ENCODE assay signal across 10 cellular contexts in the genomic region with DNA sequence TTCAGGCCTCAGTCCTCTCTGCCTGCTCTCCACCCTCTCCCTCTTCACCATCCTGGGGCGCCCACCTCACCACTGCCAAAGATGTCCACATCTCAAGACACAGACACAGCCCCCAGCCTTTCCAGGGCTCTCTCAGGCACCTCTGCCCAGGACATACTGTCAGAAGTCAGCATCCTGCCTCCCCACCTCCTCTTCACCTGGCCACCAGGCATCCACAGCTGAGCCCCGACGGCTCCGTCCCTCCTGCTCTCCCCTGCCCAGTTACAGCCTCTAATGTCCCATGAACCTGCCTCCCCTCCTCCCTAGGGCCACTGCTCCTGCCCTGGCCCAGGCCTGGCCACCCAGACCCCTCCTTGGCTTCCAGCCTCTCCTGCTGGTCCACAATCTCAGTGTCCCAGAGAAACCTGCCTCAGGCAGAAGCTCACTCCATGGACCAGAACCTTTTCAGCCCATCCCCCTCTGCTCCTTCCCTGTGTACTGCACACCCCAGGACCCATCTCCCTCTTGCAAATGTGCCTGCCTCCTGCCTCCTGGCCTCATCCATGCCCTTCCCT. TPM values are rescaled to one million over a fixed set of nuclear protein-coding genes. Genes with fewer than 3 reads are reported as not detected.
A peak's percentile ranks its signal among the peaks of the same experiment; 100 is the strongest.
DNase-seq lines count a peak whose midpoint lies in the region; ATAC-seq lines count a peak whose summit lies in the region.
"Had no signal": no experiment of that assay in that cellular context is flagged by ENCODE, and none has a peak within 500 bp of the region (broad histone marks: within the 10 kb centered on the region; RNA-seq: fewer than 3 reads in every experiment).

No MANE protein-coding gene starts in this region.

- no peaks in the 10 kb centered on the region for H3K9me3 ChIP-seq in subcutaneous abdominal adipose tissue (ENCODE audit: control insufficient read depth in 5 of 5, low read length in 5 of 5)
- H3K9me3 ChIP-seq in aorta (ENCODE audit: control insufficient read depth, low read length) = no peaks in the 10 kb centered on the region
- H3K9me3 ChIP-seq: pancreas had no signal

- no peaks in the 10 kb centered on the region for H3K27me3 ChIP-seq in subcutaneous abdominal adipose tissue (ENCODE audit: control insufficient read depth in 5 of 5, insufficient read depth in 4 of 5, low read length in 5 of 5)
- no peaks in the 10 kb centered on the region for H3K27me3 ChIP-seq in aorta (ENCODE audit: control insufficient read depth in 1 of 2, insufficient read depth in 2 of 2, low read length in 1 of 2)
- H3K27me3 ChIP-seq: pancreas had no signal

- H3K36me3 ChIP-seq in subcutaneous abdominal adipose tissue (ENCODE audit: control insufficient read depth in 5 of 5, insufficient read depth in 5 of 5, low read length in 5 of 5) = peaks cover 0 to 22% (median 17%) of the 10 kb centered on the region in 5 donors
- peaks cover 0 to 2% of the 10 kb centered on the region in 2 donors for H3K36me3 ChIP-seq in aorta (ENCODE audit: control insufficient read depth in 1 of 2, insufficient read depth in 2 of 2, low read length in 1 of 2)
- H3K36me3 ChIP-seq: pancreas had no signal

- no peak for ATAC-seq in activated CD8-positive, alpha-beta memory T cell treated with anti-CD3 and anti-CD28 coated beads, Interleukin-2, amount 10 ng/mL, durations not matched to agents 7 days and 5 days
- no peak for ATAC-seq in GM21526 (IDR thresholded peaks at IDR 0.05; ENCODE audit: low FRiP score, unreplicated experiment)
- ATAC-seq in HG03354 (IDR thresholded peaks at IDR 0.05; ENCODE audit: poor library complexity, severe bottlenecking, unreplicated experiment) = no peak
- ATAC-seq in aorta (ENCODE audit: low FRiP score) = no peak

- peak overlapping the region; percentile 74 for H3K27ac Mint-ChIP-seq in activated CD8-positive, alpha-beta memory T cell treated with anti-CD3 and anti-CD28 coated beads, Interleukin-2, amount 10 ng/mL, durations not matched to agents 7 days and 5 days
- peak overlapping the region; percentile 58 for H3K27ac Mint-ChIP-seq in activated CD4-positive, alpha-beta memory T cell treated with anti-CD3 and anti-CD28 coated beads, Interleukin-2, amount 10 ng/mL, durations not matched to agents 7 days and 5 days
- peak overlapping the region; percentile 82 to 91 (median 86) for H3K27ac Mint-ChIP-seq in immature natural killer cell

- H3K4me3 ChIP-seq in subcutaneous abdominal adipose tissue (ENCODE audit: low read depth in 1 of 5, low read length in 5 of 5) (no peak overlapping the region), aorta (ENCODE audit: low read length in 2 of 2) (no peak overlapping the region)
- H3K4me3 ChIP-seq: pancreas had no signal

- 56 to 68% methylated on average over 4 of the region's 4 CpGs for WGBS in aorta, 2 donors

- DNase-seq in activated CD8-positive, alpha-beta memory T cell treated with anti-CD3 and anti-CD28 coated beads, Interleukin-2, amount 10 ng/mL, durations not matched to agents 7 days and 5 days = no peak
- no peak for DNase-seq in activated CD8-positive, alpha-beta memory T cell treated with anti-CD3 and anti-CD28 coated beads, Interleukin-2, amount 50 U/mL, for 48 hours
- no peak for DNase-seq in activated CD4-positive, alpha-beta memory T cell treated with anti-CD3 and anti-CD28 coated beads, Interleukin-2, amount 10 ng/mL, durations not matched to agents 7 days and 5 days
- DNase-seq in immature natural killer cell = no peak
- DNase-seq in aorta = no peak
- DNase-seq: dermis blood vessel endothelial cell had no signal

- CTCF ChIA-PET in activated CD8-positive, alpha-beta memory T cell treated with anti-CD3 and anti-CD28 coated beads, Interleukin-2, amount 10 ng/mL, durations not matched to agents 7 days and 5 days (lab: Charles Lee) = interaction anchor here (3.4 to 19.4 kb wide), 2 partner anchors 11 to 14 kb away, joined by 18 to 388 read pairs; partner anchors contain the start of genes FAM89B, LTBP3 and ZNRD2
- CTCF ChIA-PET in activated CD4-positive, alpha-beta memory T cell treated with anti-CD3 and anti-CD28 coated beads, Interleukin-2, amount 10 ng/mL, durations not matched to agents 7 days and 5 days (lab: Charles Lee) = interaction anchor here (1.0 kb wide), 1 partner anchor 33 kb away, joined by 4 read pairs; no protein-coding TSS in a partner anchor

- POLR2A ChIA-PET in activated CD4-positive, alpha-beta memory T cell treated with anti-CD3 and anti-CD28 coated beads, Interleukin-2, amount 10 ng/mL, durations not matched to agents 7 days and 5 days (lab: Charles Lee) = interaction anchor here (0.7 to 1.4 kb wide), 4 partner anchors 8 to 59 kb away, joined by 3 to 4 read pairs (median 3); partner anchors contain the start of genes MAP3K11 and ZNRD2

- H3K9ac ChIP-seq in subcutaneous abdominal adipose tissue (ENCODE audit: low read length in 5 of 5) = peak overlapping the region in 4 of 5 donors; percentile 28 to 53 (median 37)

- H3K27ac ChIP-seq in subcutaneous abdominal adipose tissue (ENCODE audit: low read depth, low read length) = peak overlapping the region; percentile 23
- no peak overlapping the region for H3K27ac ChIP-seq in aorta (ENCODE audit: low read depth in 1 of 2, low read length in 2 of 2)

- peaks cover 11% of the 10 kb centered on the region for H3K36me3 Mint-ChIP-seq in activated CD8-positive, alpha-beta memory T cell treated with anti-CD3 and anti-CD28 coated beads, Interleukin-2, amount 10 ng/mL, durations not matched to agents 7 days and 5 days
- H3K36me3 Mint-ChIP-seq in activated CD4-positive, alpha-beta memory T cell treated with anti-CD3 and anti-CD28 coated beads, Interleukin-2, amount 10 ng/mL, durations not matched to agents 7 days and 5 days (ENCODE audit: low read depth) = peaks cover 15% of the 10 kb centered on the region
- H3K36me3 Mint-ChIP-seq in immature natural killer cell = peaks cover 8 to 12% (median 9%) of the 10 kb centered on the region in 3 donors

- intact Hi-C loops in aorta (cut with DNase I) = no loop called here

- no peaks in the 10 kb centered on the region for H3K9me3 Mint-ChIP-seq in activated CD8-positive, alpha-beta memory T cell treated with anti-CD3 and anti-CD28 coated beads, Interleukin-2, amount 10 ng/mL, durations not matched to agents 7 days and 5 days (ENCODE audit: low read depth)
- H3K9me3 Mint-ChIP-seq in activated CD4-positive, alpha-beta memory T cell treated with anti-CD3 and anti-CD28 coated beads, Interleukin-2, amount 10 ng/mL, durations not matched to agents 7 days and 5 days = no peaks in the 10 kb centered on the region
- no peaks in the 10 kb centered on the region for H3K9me3 Mint-ChIP-seq in immature natural killer cell

- H3K27me3 Mint-ChIP-seq in activated CD8-positive, alpha-beta memory T cell treated with anti-CD3 and anti-CD28 coated beads, Interleukin-2, amount 10 ng/mL, durations not matched to agents 7 days and 5 days = no peaks in the 10 kb centered on the region
- H3K27me3 Mint-ChIP-seq in activated CD4-positive, alpha-beta memory T cell treated with anti-CD3 and anti-CD28 coated beads, Interleukin-2, amount 10 ng/mL, durations not matched to agents 7 days and 5 days = no peaks in the 10 kb centered on the region
- H3K27me3 Mint-ChIP-seq in immature natural killer cell (ENCODE audit: low read depth in 3 of 3) = peaks cover 2 to 4% (median 4%) of the 10 kb centered on the region in 3 donors

- H3K4me1 Mint-ChIP-seq in activated CD8-positive, alpha-beta memory T cell treated with anti-CD3 and anti-CD28 coated beads, Interleukin-2, amount 10 ng/mL, durations not matched to agents 7 days and 5 days = peaks cover 59% of the 10 kb centered on the region
- peaks cover 66% of the 10 kb centered on the region for H3K4me1 Mint-ChIP-seq in activated CD4-positive, alpha-beta memory T cell treated with anti-CD3 and anti-CD28 coated beads, Interleukin-2, amount 10 ng/mL, durations not matched to agents 7 days and 5 days
- peaks cover 50 to 56% of the 10 kb centered on the region in 2 donors for H3K4me1 Mint-ChIP-seq in immature natural killer cell

- no peak overlapping the region for H3K4me3 Mint-ChIP-seq in activated CD8-positive, alpha-beta memory T cell treated with anti-CD3 and anti-CD28 coated beads, Interleukin-2, amount 10 ng/mL, durations not matched to agents 7 days and 5 days
- no peak overlapping the region for H3K4me3 Mint-ChIP-seq in activated CD4-positive, alpha-beta memory T cell treated with anti-CD3 and anti-CD28 coated beads, Interleukin-2, amount 10 ng/mL, durations not matched to agents 7 days and 5 days
- H3K4me3 Mint-ChIP-seq in immature natural killer cell = peak overlapping the region in 4 of 5 donors; percentile 62 to 75 (median 68)

- H3K4me1 ChIP-seq in subcutaneous abdominal adipose tissue (ENCODE audit: control insufficient read depth in 5 of 5, insufficient read depth in 5 of 5, low read length in 5 of 5) = peaks cover 5 to 57% (median 52%) of the 10 kb centered on the region in 5 donors
- no peaks in the 10 kb centered on the region for H3K4me1 ChIP-seq in aorta (ENCODE audit: control insufficient read depth in 1 of 2, insufficient read depth in 2 of 2, low read length in 2 of 2)

RNA-seq across cellular contexts. Expression of gene LTBP3, which starts 3.2 kb away (rescaled TPM):
- 10 to 100 TPM; 46.2 to 46.8 TPM for total RNA-seq in activated CD8-positive, alpha-beta memory T cell treated with anti-CD3 and anti-CD28 coated beads, Interleukin-2, amount 10 ng/mL, durations not matched to agents 7 days and 5 days
- 10 to 100 TPM; 55.4 to 60.0 TPM for total RNA-seq in activated CD4-positive, alpha-beta memory T cell treated with anti-CD3 and anti-CD28 coated beads, Interleukin-2, amount 10 ng/mL, durations not matched to agents 7 days and 5 days
- polyA plus RNA-seq in immature natural killer cell (10 to 100 TPM in 2 of 3 donors, 1 to 10 TPM in 1; 3.3 to 21.0 (median 14.5) TPM), aorta (100 to 1,000 TPM in 1 of 2 donors, 10 to 100 TPM in 1; 40.1 to 467 TPM)
- total RNA-seq in aorta = 100 to 1,000 TPM; 280 to 473 TPM

RNA-seq across cellular contexts. Expression of gene ZNRD2, which starts 15.4 kb away (rescaled TPM):
- 10 to 100 TPM; 42.1 to 45.5 TPM for total RNA-seq in activated CD8-positive, alpha-beta memory T cell treated with anti-CD3 and anti-CD28 coated beads, Interleukin-2, amount 10 ng/mL, durations not matched to agents 7 days and 5 days
- 10 to 100 TPM; 25.3 to 27.8 TPM for total RNA-seq in activated CD4-positive, alpha-beta memory T cell treated with anti-CD3 and anti-CD28 coated beads, Interleukin-2, amount 10 ng/mL, durations not matched to agents 7 days and 5 days
- polyA plus RNA-seq in immature natural killer cell = 100 to 1,000 TPM in 2 of 3 donors, 10 to 100 TPM in 1; 100.0 to 138 (median 117) TPM
- total RNA-seq in aorta = 10 to 100 TPM; 21.7 to 29.3 TPM
- 10 to 100 TPM; 37.1 to 42.5 TPM for polyA plus RNA-seq in aorta

RNA-seq across cellular contexts. Expression of gene FAM89B, which starts 17.4 kb away (rescaled TPM):
- total RNA-seq in activated CD8-positive, alpha-beta memory T cell treated with anti-CD3 and anti-CD28 coated beads, Interleukin-2, amount 10 ng/mL, durations not matched to agents 7 days and 5 days = 10 to 100 TPM; 36.6 to 54.2 TPM
- total RNA-seq in activated CD4-positive, alpha-beta memory T cell treated with anti-CD3 and anti-CD28 coated beads, Interleukin-2, amount 10 ng/mL, durations not matched to agents 7 days and 5 days = 10 to 100 TPM; 45.6 to 48.0 TPM
- polyA plus RNA-seq in immature natural killer cell (100 to 1,000 TPM in 2 of 3 donors, 10 to 100 TPM in 1; 98.6 to 173 (median 158) TPM), aorta (10 to 100 TPM; 67.5 to 83.4 TPM)
- 10 to 100 TPM; 49.5 to 64.3 TPM for total RNA-seq in aorta

RNA-seq across cellular contexts. Expression of gene EHBP1L1, which starts 20.9 kb away (rescaled TPM):
- total RNA-seq in activated CD8-positive, alpha-beta memory T cell treated with anti-CD3 and anti-CD28 coated beads, Interleukin-2, amount 10 ng/mL, durations not matched to agents 7 days and 5 days = 100 to 1,000 TPM; 138 to 140 TPM
- total RNA-seq in activated CD4-positive, alpha-beta memory T cell treated with anti-CD3 and anti-CD28 coated beads, Interleukin-2, amount 10 ng/mL, durations not matched to agents 7 days and 5 days = 100 to 1,000 TPM; 118 to 119 TPM
- polyA plus RNA-seq in immature natural killer cell (10 to 100 TPM; 14.8 to 19.3 (median 17.7) TPM), aorta (100 to 1,000 TPM in 1 of 2 donors, 10 to 100 TPM in 1; 53.2 to 316 TPM)
- total RNA-seq in aorta = 100 to 1,000 TPM; 235 to 266 TPM

RNA-seq across cellular contexts. Expression of gene SCYL1, which starts 30.0 kb away (rescaled TPM):
- total RNA-seq in activated CD8-positive, alpha-beta memory T cell treated with anti-CD3 and anti-CD28 coated beads, Interleukin-2, amount 10 ng/mL, durations not matched to agents 7 days and 5 days = 10 to 100 TPM; 68.0 to 76.7 TPM
- total RNA-seq in activated CD4-positive, alpha-beta memory T cell treated with anti-CD3 and anti-CD28 coated beads, Interleukin-2, amount 10 ng/mL, durations not matched to agents 7 days and 5 days = 10 to 100 TPM; 56.9 to 58.5 TPM
- polyA plus RNA-seq in immature natural killer cell (10 to 100 TPM; 17.8 to 52.5 (median 23.3) TPM), aorta (10 to 100 TPM; 31.3 to 98.9 TPM)
- 10 to 100 TPM; 74.0 to 74.4 TPM for total RNA-seq in aorta

Comparison
In these comparisons a context has a peak if more than half of its experiments do, and no peak if none do; other contexts are left out.
1. H3K4me3 Mint-ChIP-seq: peak in immature natural killer cell (4 of 5); none in activated CD8-positive, alpha-beta memory T cell treated with anti-CD3 and anti-CD28 coated beads, Interleukin-2, amount 10 ng/mL, durations not matched to agents 7 days and 5 days (single experiment) and activated CD4-positive, alpha-beta memory T cell treated with anti-CD3 and anti-CD28 coated beads, Interleukin-2, amount 10 ng/mL, durations not matched to agents 7 days and 5 days (single experiment).
2. RNA of gene LTBP3, which starts 3.2 kb away (total RNA-seq): 280 to 473 TPM in aorta; 55.4 to 60.0 TPM in activated CD4-positive, alpha-beta memory T cell treated with anti-CD3 and anti-CD28 coated beads, Interleukin-2, amount 10 ng/mL, durations not matched to agents 7 days and 5 days and 46.2 to 46.8 TPM in activated CD8-positive, alpha-beta memory T cell treated with anti-CD3 and anti-CD28 coated beads, Interleukin-2, amount 10 ng/mL, durations not matched to agents 7 days and 5 days; every median in the first group is over 4 times any median in the second.
3. Peak in every context shown above with its lines, with median percentiles within 50 percentile points of each other: H3K27ac Mint-ChIP-seq.